In the genomic region with DNA sequence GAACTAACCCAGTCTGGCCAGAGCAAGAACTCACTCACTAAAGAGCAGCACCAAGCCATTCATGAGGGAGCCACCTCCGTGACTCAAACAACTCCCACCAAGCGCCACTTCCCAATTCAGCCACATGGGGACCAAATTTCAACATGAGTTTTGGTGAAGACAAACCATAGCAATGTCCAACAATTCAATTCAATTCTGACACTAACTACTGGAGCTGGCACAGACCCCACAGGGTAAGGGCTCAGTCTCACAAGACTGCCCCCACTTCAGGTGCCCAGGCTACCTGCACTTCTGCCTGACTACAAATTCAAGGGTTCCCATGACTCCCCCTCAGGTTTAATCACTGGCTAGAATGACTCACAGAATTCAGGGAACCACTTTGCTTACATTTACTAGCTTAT, we compare ENCODE assay signal across 8 cellular contexts. TPM values are rescaled to one million over a fixed set of nuclear protein-coding genes. Genes with fewer than 3 reads are reported as not detected.
A peak's percentile ranks its signal among the peaks of the same experiment; 100 is the strongest.
DNase-seq lines count a peak whose midpoint lies in the region; ATAC-seq and TF ChIP-seq lines count a peak whose summit lies in the region.

No MANE protein-coding gene starts in this region.

- H3K36me3 Mint-ChIP-seq in activated naive CD4-positive, alpha-beta T cell treated with anti-CD3 and anti-CD28 coated beads, Interleukin-2, amount 50 U/mL, for 72 hours = no peaks in the 10 kb centered on the region
- no peaks in the 10 kb centered on the region for H3K36me3 Mint-ChIP-seq in memory B cell

- no peak overlapping the region for H3K27ac Mint-ChIP-seq in activated naive CD4-positive, alpha-beta T cell treated with anti-CD3 and anti-CD28 coated beads, Interleukin-2, amount 50 U/mL, for 72 hours
- peak overlapping the region; percentile 63 for H3K27ac Mint-ChIP-seq in memory B cell

- H3K27me3 Mint-ChIP-seq in memory B cell = no peaks in the 10 kb centered on the region

- peaks cover 16% of the 10 kb centered on the region for H3K4me1 Mint-ChIP-seq in memory B cell

- H3K4me3 ChIP-seq in GM12875 (ENCODE audit: low read depth, low read length) = no peak overlapping the region

- peak; percentile 62 for TF ChIP-seq CTCF in GM12875 (IDR thresholded peaks at IDR 0.05; ENCODE audit: borderline replicate concordance, insufficient read depth, low read depth, low read length)

- DNase-seq in NCI-H226 = peak; percentile 55
- peak in 1 of 2 donors; percentile 29 for DNase-seq in activated naive CD4-positive, alpha-beta T cell treated with anti-CD3 and anti-CD28 coated beads, Interleukin-2, amount 50 U/mL, for 72 hours (ENCODE audit: low spot score in 2 of 2)
- peak; percentile 27 to 29 for DNase-seq in memory B cell (ENCODE audit: low spot score in 2 of 2)
- DNase-seq in NCI-H1436 (lab: John Stamatoyannopoulos, UW) = no peak
- DNase-seq in SW 1271 (lab: John Stamatoyannopoulos, UW) = no peak

- peaks cover 0 to 3% of the 10 kb centered on the region in 2 donors for H3K9me3 Mint-ChIP-seq in activated naive CD4-positive, alpha-beta T cell treated with anti-CD3 and anti-CD28 coated beads, Interleukin-2, amount 50 U/mL, for 72 hours
- no peaks in the 10 kb centered on the region for H3K9me3 Mint-ChIP-seq in memory B cell

- ATAC-seq in activated naive CD4-positive, alpha-beta T cell treated with anti-CD3 and anti-CD28 coated beads, Interleukin-2, amount 50 U/mL, for 72 hours = peak; percentile 46 to 61
- ATAC-seq in memory B cell (ENCODE audit: low read depth) = peak; percentile 81
- no peak for ATAC-seq in HG02852 (IDR thresholded peaks at IDR 0.05; ENCODE audit: unreplicated experiment)
- no peak for ATAC-seq in HG02588 (IDR thresholded peaks at IDR 0.05; ENCODE audit: unreplicated experiment)

- H3K4me3 Mint-ChIP-seq in memory B cell = no peak overlapping the region

RNA-seq across cellular contexts. Expression of gene RAP1A, which starts 48.8 kb away (rescaled TPM):
- total RNA-seq in activated naive CD4-positive, alpha-beta T cell treated with anti-CD3 and anti-CD28 coated beads, Interleukin-2, amount 50 U/mL, for 72 hours = 100 to 1,000 TPM; 126 to 165 TPM

Comparison
In these comparisons a context has a peak if more than half of its experiments do, and no peak if none do; other contexts are left out.
1. DNase-seq: peak in NCI-H226 (single experiment) and memory B cell (2 of 2); none in NCI-H1436 (single experiment) and SW 1271 (0 of 2).
2. ATAC-seq: peak in activated naive CD4-positive, alpha-beta T cell treated with anti-CD3 and anti-CD28 coated beads, Interleukin-2, amount 50 U/mL, for 72 hours (2 of 2) and memory B cell (single experiment); none in HG02852 (single experiment) and HG02588 (single experiment).